ENCODE assay signal across 3 cellular contexts in the genomic region with DNA sequence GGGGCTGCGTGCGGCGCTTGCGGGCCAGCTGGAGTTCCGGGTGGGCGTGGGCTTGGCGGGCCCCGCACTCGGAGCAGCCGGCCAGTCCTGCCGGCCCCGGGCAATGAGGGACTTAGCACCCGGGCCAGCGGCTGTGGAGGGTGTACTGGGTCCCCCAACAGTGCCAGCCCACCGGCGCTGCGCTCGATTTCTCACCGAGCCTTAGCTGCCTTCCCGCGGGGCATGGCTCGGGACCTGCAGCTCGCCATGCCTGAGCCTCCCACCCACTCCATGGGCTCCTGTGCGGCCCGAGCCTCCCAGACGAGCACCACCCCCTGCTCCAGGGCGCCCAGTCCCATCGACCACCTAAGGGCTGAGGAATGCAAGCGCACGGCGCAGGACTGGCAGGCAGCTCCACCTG.
DNase-seq lines count a peak whose midpoint lies in the region; TF ChIP-seq lines count a peak whose summit lies in the region.
"Not testable (repeated sequence)": the region's sequence is repeated elsewhere in the genome, so short reads cannot be mapped to it uniquely, and the experiment has no call there.

No MANE protein-coding gene starts in this region.

- H3K27ac ChIP-seq in spleen, testis: not testable (repeated sequence)

- not testable (repeated sequence) for H3K9me3 ChIP-seq in spleen, testis

- H3K27me3 ChIP-seq in spleen (replicated peaks in 1 of 7); testis: not testable (repeated sequence)

- H3K4me3 ChIP-seq in spleen: not testable (repeated sequence)
- peak overlapping the region; percentile 20 to 47 for H3K4me3 ChIP-seq in testis

- intact Hi-C loops in spleen (cut with DNase I; ENCODE audit: low total_unique reads); testis (cut with DNase I; ENCODE audit: low total_unique reads): not testable (repeated sequence)

- not testable (repeated sequence) for H3K36me3 ChIP-seq in spleen; testis (ENCODE audit: low read depth, missing control alignments)

- TF ChIP-seq CTCF in spleen (IDR thresholded peaks at IDR 0.05 in 8 of 11, conservative IDR thresholded peaks at IDR 0.05 in 3 of 11); testis (IDR thresholded peaks at IDR 0.05): not testable (repeated sequence)

- H3K4me1 ChIP-seq in spleen, testis: not testable (repeated sequence)

- DNase-seq in activated gamma-delta T cell (lab: John Stamatoyannopoulos, UW) (peak; percentile 10), spleen (peak; percentile 31)
- DNase-seq in testis: not testable (repeated sequence)

- not testable (repeated sequence) for TF ChIP-seq POLR2A in spleen (IDR thresholded peaks at IDR 0.05); testis (IDR thresholded peaks at IDR 0.05)

- WGBS in spleen, 5 donors: 92 to 99% (median 97%) methylated on average over 20 to 31 of the region's 31 CpGs
- WGBS in testis, 2 donors: 80 to 89% methylated on average over 1 to 22 of the region's 31 CpGs
